ENCODE assay signal across 10 cellular contexts in genomic region chr1:153548722-153549695, GRCh38. TPM values are rescaled to one million over a fixed set of nuclear protein-coding genes. Genes with fewer than 3 reads are reported as not detected.
DNase-seq lines count a peak whose midpoint lies in the region; ATAC-seq, FAIRE-seq and TF ChIP-seq lines count a peak whose summit lies in the region.
"Had no signal": no experiment of that assay in that cellular context is flagged by ENCODE, and none has a peak within 500 bp of the region (broad histone marks: within the 10 kb centered on the region; RNA-seq: fewer than 3 reads in every experiment).

Gene S100A3, minus strand, starts transcription at chr1:153549258. Its CDS starts 773 bp downstream, at chr1:153548485.

- peaks cover 6% of the 10 kb centered on the region for H3K36me3 ChIP-seq in lower lobe of right lung

- CTCF ChIA-PET in MCF 10A (lab: Yijun Ruan, JAX), result interaction anchor here (1.1 to 13.1 kb wide), 9 partner anchors 10 to 40 kb away, joined by 3 to 146 read pairs (median 7); partner anchors contain the start of gene S100A6

- BruUV-seq in MCF 10A (replicated peaks; lab: Mats Ljungman, UMichigan), result no TSS peak

- H3K36me3 Mint-ChIP-seq in activated CD4-positive, alpha-beta T cell treated with anti-CD3 and anti-CD28 coated beads, Interleukin-2, amount 10 ng/mL, durations not matched to agents 24 days and 14 days (ENCODE audit: low read depth), result peaks cover 8% of the 10 kb centered on the region
- peaks cover 22% of the 10 kb centered on the region for H3K36me3 Mint-ChIP-seq in MCF 10A (ENCODE audit: insufficient read depth, unreplicated experiment)
- H3K36me3 Mint-ChIP-seq: activated naive CD4-positive, alpha-beta T cell treated with anti-CD3 and anti-CD28 coated beads, Interleukin-2, amount 50 U/mL, for 24 hours had no signal

- H3K4me3 Mint-ChIP-seq in activated CD4-positive, alpha-beta T cell treated with anti-CD3 and anti-CD28 coated beads, Interleukin-2, amount 10 ng/mL, durations not matched to agents 24 days and 14 days, result no peak within 1 kb of the TSS
- peak within 1 kb of the TSS; percentile 37 for H3K4me3 Mint-ChIP-seq in MCF 10A (ENCODE audit: unreplicated experiment)
- H3K4me3 Mint-ChIP-seq: activated naive CD4-positive, alpha-beta T cell treated with anti-CD3 and anti-CD28 coated beads, Interleukin-2, amount 50 U/mL, for 24 hours had no signal

- POLR2A ChIA-PET in MCF 10A (lab: Yijun Ruan, JAX), result interaction anchor here (0.8 to 36.1 kb wide), 8 partner anchors 6 to 93 kb away, joined by 3 to 2106 read pairs (median 12); partner anchors contain the start of genes S100A16, S100A2, S100A3 and S100A4

- DNase-seq in activated CD4-positive, alpha-beta T cell treated with anti-CD3 and anti-CD28 coated beads, Interleukin-2, amount 10 ng/mL, durations not matched to agents 24 days and 14 days, result no peak
- no peak for DNase-seq in activated CD4-positive, alpha-beta T cell treated with anti-CD3 and anti-CD28 coated beads for 4 hours
- DNase-seq in MCF 10A (ENCODE audit: unreplicated experiment), result peak; percentile 98
- DNase-seq in lower lobe of right lung, result peak; percentile 45
- peak; percentile 78 for DNase-seq in urothelium cell line (ENCODE audit: low spot score)
- no peak for DNase-seq in NCI-H510A (lab: John Stamatoyannopoulos, UW)
- no peak for DNase-seq in NCI-H1417 (lab: John Stamatoyannopoulos, UW)
- DNase-seq in NCI-H345 (lab: John Stamatoyannopoulos, UW), result no peak
- DNase-seq: DND-41 had no signal

- H3K4me1 ChIP-seq in lower lobe of right lung, result peaks cover 79% of the 10 kb centered on the region

- ATAC-seq in lower lobe of right lung, result peak in 1 of 2 donors; percentile 6

- TF ChIP-seq CTCF in MCF 10A (IDR thresholded peaks at IDR 0.05; ENCODE audit: unreplicated experiment) (no peak), lower lobe of right lung (IDR thresholded peaks at IDR 0.05) (no peak)

- H3K27me3 ChIP-seq in lower lobe of right lung (ENCODE audit: low read depth), result no peaks in the 10 kb centered on the region

- intact Hi-C loops in activated CD4-positive, alpha-beta T cell treated with anti-CD3 and anti-CD28 coated beads, Interleukin-2, amount 10 ng/mL, durations not matched to agents 24 days and 14 days (cut with micrococcal nuclease), result no loop called here
- intact Hi-C loops in MCF 10A (cut with micrococcal nuclease) (loop anchor here (1.0 to 2.0 kb wide), 2 partner anchors 16 to 22 kb away; partner anchors contain the start of gene S100A2), lower lobe of right lung (cut with DNase I) (no loop called here)

- no peak for FAIRE-seq in urothelium cell line (lab: Jason Lieb, UNC)

- H3K4me1 Mint-ChIP-seq in activated CD4-positive, alpha-beta T cell treated with anti-CD3 and anti-CD28 coated beads, Interleukin-2, amount 10 ng/mL, durations not matched to agents 24 days and 14 days, result peaks cover 49% of the 10 kb centered on the region
- H3K4me1 Mint-ChIP-seq in MCF 10A (ENCODE audit: insufficient read depth, unreplicated experiment), result peaks cover 56% of the 10 kb centered on the region

- H3K9me3 ChIP-seq in lower lobe of right lung, result no peaks in the 10 kb centered on the region

- H3K9me3 Mint-ChIP-seq in activated CD4-positive, alpha-beta T cell treated with anti-CD3 and anti-CD28 coated beads, Interleukin-2, amount 10 ng/mL, durations not matched to agents 24 days and 14 days, result no peaks in the 10 kb centered on the region
- H3K9me3 Mint-ChIP-seq in MCF 10A (ENCODE audit: unreplicated experiment), result no peaks in the 10 kb centered on the region
- H3K9me3 Mint-ChIP-seq: activated naive CD4-positive, alpha-beta T cell treated with anti-CD3 and anti-CD28 coated beads, Interleukin-2, amount 50 U/mL, for 24 hours had no signal

- H3K27ac ChIP-seq in lower lobe of right lung, result peak within 1 kb of the TSS; percentile 63

- H3K27me3 Mint-ChIP-seq in activated CD4-positive, alpha-beta T cell treated with anti-CD3 and anti-CD28 coated beads, Interleukin-2, amount 10 ng/mL, durations not matched to agents 24 days and 14 days, result no peaks in the 10 kb centered on the region
- no peaks in the 10 kb centered on the region for H3K27me3 Mint-ChIP-seq in MCF 10A (ENCODE audit: insufficient read depth, unreplicated experiment)
- H3K27me3 Mint-ChIP-seq: activated naive CD4-positive, alpha-beta T cell treated with anti-CD3 and anti-CD28 coated beads, Interleukin-2, amount 50 U/mL, for 24 hours had no signal

- H3K4me3 ChIP-seq in lower lobe of right lung, result no peak within 1 kb of the TSS

- H3K27ac Mint-ChIP-seq in activated CD4-positive, alpha-beta T cell treated with anti-CD3 and anti-CD28 coated beads, Interleukin-2, amount 10 ng/mL, durations not matched to agents 24 days and 14 days, result peak within 1 kb of the TSS; percentile 17
- peak within 1 kb of the TSS; percentile 50 for H3K27ac Mint-ChIP-seq in MCF 10A (ENCODE audit: low read depth, unreplicated experiment)
- H3K27ac Mint-ChIP-seq: activated naive CD4-positive, alpha-beta T cell treated with anti-CD3 and anti-CD28 coated beads, Interleukin-2, amount 50 U/mL, for 24 hours had no signal

RNA-seq across cellular contexts. Expression of gene S100A3, which starts in this region (rescaled TPM):
- not detected in 2 replicates for total RNA-seq in activated CD4-positive, alpha-beta T cell treated with anti-CD3 and anti-CD28 coated beads, Interleukin-2, amount 10 ng/mL, durations not matched to agents 24 days and 14 days
- total RNA-seq in MCF 10A (2022), result 85.7 and 90.0 TPM in 2 replicates
- total RNA-seq in lower lobe of right lung, result 4.5 TPM

Comparison
In these comparisons a context has a peak if more than half of its experiments do, and no peak if none do; other contexts are left out.
1. RNA of gene S100A3 (total RNA-seq): 85.7 to 90.0 TPM in MCF 10A; 4.5 TPM in lower lobe of right lung (single experiment) and not detected in activated CD4-positive, alpha-beta T cell treated with anti-CD3 and anti-CD28 coated beads, Interleukin-2, amount 10 ng/mL, durations not matched to agents 24 days and 14 days; every median in the first group is over 10 times any median in the second.
2. DNase-seq: peak in MCF 10A (single experiment), lower lobe of right lung (single experiment) and urothelium cell line (single experiment); none in activated CD4-positive, alpha-beta T cell treated with anti-CD3 and anti-CD28 coated beads, Interleukin-2, amount 10 ng/mL, durations not matched to agents 24 days and 14 days (single experiment), activated CD4-positive, alpha-beta T cell treated with anti-CD3 and anti-CD28 coated beads for 4 hours (0 of 2), NCI-H510A (single experiment), NCI-H1417 (0 of 3) and NCI-H345 (single experiment).